Comparison of ENCODE assay signal across 12 cellular contexts in the genomic region with DNA sequence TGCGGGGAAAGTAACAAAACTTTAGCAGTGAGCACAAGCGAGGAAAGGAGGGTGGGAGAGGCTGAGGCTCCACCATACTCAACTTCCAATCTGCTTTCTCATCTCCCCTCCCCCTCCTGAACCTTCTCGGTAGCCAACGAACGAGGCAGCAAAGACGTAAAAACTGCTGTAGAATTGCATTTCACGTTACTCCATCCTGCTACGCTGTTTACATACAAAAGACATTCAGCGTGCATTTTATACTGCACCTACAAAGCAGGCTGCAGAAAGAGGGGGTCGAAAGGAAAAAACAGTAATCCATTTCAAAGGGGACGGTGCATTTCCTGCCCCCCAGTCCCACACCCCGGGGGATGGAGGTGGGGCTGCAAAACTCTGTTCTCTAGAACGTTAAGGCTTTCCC. TPM values are rescaled to one million over a fixed set of nuclear protein-coding genes. Genes with fewer than 3 reads are reported as not detected.
DNase-seq lines count a peak whose midpoint lies in the region; ATAC-seq, FAIRE-seq and TF ChIP-seq lines count a peak whose summit lies in the region.
"Had no signal": no experiment of that assay in that cellular context is flagged by ENCODE, and none has a peak within 500 bp of the region (broad histone marks: within the 10 kb centered on the region; RNA-seq: fewer than 3 reads in every experiment).

No MANE protein-coding gene starts in this region.

- TF ChIP-seq POLR2A in H1 (IDR thresholded peaks at IDR 0.05; ENCODE audit: control extremely low read depth in 1 of 2, low read depth in 2 of 2, low read length in 2 of 2), result no peak; a peak in 1 of 3 replicates

- peak overlapping the region; percentile 50 for H3K4me3 ChIP-seq in Jurkat, Clone E6-1 (ENCODE audit: low read length)
- H3K4me3 ChIP-seq in H1 (ENCODE audit: extremely low read depth in 1 of 4, insufficient read depth in 2 of 4, low read depth in 3 of 4, low read length in 4 of 4) (peak overlapping the region; percentile 62 to 83 (median 72)), lung (peak overlapping the region; percentile 35), tibial artery (peak overlapping the region; percentile 74 to 92)

- peak; percentile 68 for FAIRE-seq in H1 (lab: Jason Lieb, UNC)
- FAIRE-seq: TTC549 had no signal

- H2BK20ac ChIP-seq in H1 (ENCODE audit: low read length), result no peak overlapping the region

- H3K36me3 ChIP-seq in H1 (ENCODE audit: control insufficient read depth in 2 of 4, insufficient read depth in 4 of 4, low read length in 3 of 4), result no peaks in the 10 kb centered on the region
- no peaks in the 10 kb centered on the region for H3K36me3 ChIP-seq in lung (ENCODE audit: control insufficient read depth in 2 of 2, insufficient read depth in 2 of 2, low read length in 2 of 2)
- H3K36me3 ChIP-seq in tibial artery, result peaks cover 3 to 8% (median 3%) of the 10 kb centered on the region in 3 donors
- H3K36me3 ChIP-seq: adrenal gland had no signal

- H4K5ac ChIP-seq in H1 (ENCODE audit: insufficient read length, low read depth, low read length), result no peak overlapping the region

- H3K4me2 ChIP-seq in H1 (ENCODE audit: insufficient read depth in 1 of 2, low read depth in 2 of 2, low read length in 2 of 2), result peak overlapping the region; percentile 97 to 98

- H2AFZ ChIP-seq in H1 (ENCODE audit: low read length), result peak overlapping the region; percentile 89

- TF ChIP-seq EP300 in H1 (IDR thresholded peaks at IDR 0.05; ENCODE audit: borderline replicate concordance in 1 of 2, low read depth in 2 of 2, low read length in 2 of 2), result no peak

- DNase-seq in Jurkat, Clone E6-1 (ENCODE audit: low read depth, low spot score), result no peak
- DNase-seq in H1 (ENCODE audit: low read depth in 1 of 2, low spot score in 2 of 2), result peak in 1 of 2 experiments; percentile 48
- no peak for DNase-seq in lung (ENCODE audit: low spot score)
- peak in 1 of 2 donors; percentile 67 for DNase-seq in tibial artery
- DNase-seq in AG08395 (ENCODE audit: low spot score), result no peak
- no peak for DNase-seq in activated CD4-positive, alpha-beta T cell treated with anti-CD3 and anti-CD28 coated beads for 48 hours
- DNase-seq in NCI-H1930 (lab: John Stamatoyannopoulos, UW), result no peak
- DNase-seq: naive thymus-derived CD4-positive, alpha-beta T cell; NCI-H187 treated with DMSO at 0.1 percent for 48 hours had no signal

- H3K4ac ChIP-seq in H1 (replicated peaks; ENCODE audit: insufficient read length, low read depth, low read length), result no peak overlapping the region

- H3K27me3 ChIP-seq in H1 (replicated peaks in 1 of 4; ENCODE audit: control insufficient read depth in 3 of 4, extremely low read depth in 1 of 4, insufficient read depth in 3 of 4, low read length in 3 of 4) (peaks cover 1 to 17% (median 11%) of the 10 kb centered on the region in 4 experiments), lung (ENCODE audit: control insufficient read depth, insufficient read depth) (no peaks in the 10 kb centered on the region), tibial artery (no peaks in the 10 kb centered on the region)

- H3K9me3 ChIP-seq in H1 (ENCODE audit: insufficient read depth in 2 of 2, low read depth in 1 of 2, low read length in 1 of 2), result no peaks in the 10 kb centered on the region
- peaks cover 0 to 2% of the 10 kb centered on the region in 2 donors for H3K9me3 ChIP-seq in lung (ENCODE audit: control insufficient read depth in 2 of 2, insufficient read depth in 1 of 2, low read length in 1 of 2)
- no peaks in the 10 kb centered on the region for H3K9me3 ChIP-seq in tibial artery
- H3K9me3 ChIP-seq: adrenal gland had no signal

- peaks cover 15% of the 10 kb centered on the region for H3K23me2 ChIP-seq in H1 (ENCODE audit: low read depth, low read length)

- H2BK5ac ChIP-seq in H1 (ENCODE audit: low read depth, low read length), result no peak overlapping the region

- peak overlapping the region; percentile 19; the same call in 1 of the 2 replicates for H3K18ac ChIP-seq in H1 (ENCODE audit: extremely low read depth, low read length)

- H3K27ac ChIP-seq in H1 (ENCODE audit: low read depth, low read length) (no peak overlapping the region), lung (ENCODE audit: low read depth in 1 of 2, low read length in 1 of 2) (peak overlapping the region in 1 of 2 donors; percentile 68), tibial artery (peak overlapping the region; percentile 88)

- H3K79me2 ChIP-seq in H1 (ENCODE audit: control insufficient read depth in 1 of 2, insufficient read depth in 2 of 2, low read length in 2 of 2), result no peaks in the 10 kb centered on the region

- ATAC-seq in lung (ENCODE audit: insufficient read depth, low FRiP score) (no peak), GM19035 (IDR thresholded peaks at IDR 0.05; ENCODE audit: unreplicated experiment) (no peak)
- ATAC-seq: naive thymus-derived CD4-positive, alpha-beta T cell had no signal

- no peak overlapping the region for H4K91ac ChIP-seq in H1 (replicated peaks; ENCODE audit: insufficient read length, low read length)

- H2BK15ac ChIP-seq in H1 (ENCODE audit: low read length), result no peak overlapping the region

- H4K20me1 ChIP-seq in H1 (replicated peaks in 1 of 2; ENCODE audit: control insufficient read depth in 1 of 2, insufficient read depth in 2 of 2, low read length in 2 of 2), result no peaks in the 10 kb centered on the region

- H3K9ac ChIP-seq in H1 (replicated peaks in 1 of 4; ENCODE audit: extremely low read depth in 1 of 4, low read depth in 3 of 4, low read length in 3 of 4), result peak overlapping the region in 3 of 4 experiments; percentile 15 to 77 (median 17); a peak in 3 of 7 replicates

- no peak for TF ChIP-seq CTCF in H1 (IDR thresholded peaks at IDR 0.05; ENCODE audit: control extremely low read depth in 1 of 3, insufficient read depth in 1 of 3, low read depth in 1 of 3, low read length in 3 of 3)
- TF ChIP-seq CTCF in lung (IDR thresholded peaks at IDR 0.05; ENCODE audit: control extremely low read depth, extremely low read depth), result no peak
- TF ChIP-seq CTCF in tibial artery (IDR thresholded peaks at IDR 0.05), result no peak

- peaks cover 0 to 5% (median 3%) of the 10 kb centered on the region in 4 experiments; a peak in 3 of 7 replicates for H3K4me1 ChIP-seq in H1 (replicated peaks in 1 of 4; ENCODE audit: control insufficient read depth in 3 of 4, insufficient read depth in 4 of 4, low read length in 3 of 4)
- peaks cover 0 to 4% of the 10 kb centered on the region in 2 donors for H3K4me1 ChIP-seq in lung (ENCODE audit: control insufficient read depth in 2 of 2, insufficient read depth in 2 of 2, low read length in 2 of 2)
- H3K4me1 ChIP-seq in tibial artery, result peaks cover 0 to 47% (median 4%) of the 10 kb centered on the region in 4 donors

- intact Hi-C loops in tibial artery (cut with DNase I; ENCODE audit: low total_unique reads), result no loop called here

- peak overlapping the region; percentile 42; the same call in 1 of the 2 replicates for H2BK12ac ChIP-seq in H1 (ENCODE audit: low read depth, low read length)

- 1% methylated on average over 13 of the region's 13 CpGs; no CpG with 5 or more reads in 1 of the 2 experiments for WGBS in H1 (ENCODE audit: extremely low coverage in 1 of 2, insufficient coverage in 1 of 2, insufficient read length in 1 of 2, insufficient replicate concordance in 2 of 2, low coverage in 1 of 2, low lambda C conversion rate in 2 of 2, missing lambda C conversion rate in 1 of 2), 2 experiments
- 5 to 11% methylated on average over 13 of the region's 13 CpGs for WGBS in lung, 2 donors

- no peaks in the 10 kb centered on the region for H3K79me1 ChIP-seq in H1 (ENCODE audit: low read depth, low read length)

- H3K14ac ChIP-seq in H1 (ENCODE audit: insufficient read length), result no peak overlapping the region

- POLR2A ChIA-PET in H1 (lab: Charles Lee; ENCODE audit: partially characterized antibody), result interaction anchor here (0.6 to 1.5 kb wide), 4 partner anchors 11 to 217 kb away, joined by 3 to 4 read pairs (median 3); no protein-coding TSS in a partner anchor

- CTCF ChIA-PET in H1 (lab: Charles Lee; ENCODE audit: partially characterized antibody), result interaction anchor here (0.9 to 1.3 kb wide), 5 partner anchors 11 to 204 kb away, joined by 3 to 4 read pairs (median 3); no protein-coding TSS in a partner anchor

- H2BK120ac ChIP-seq in H1 (replicated peaks; ENCODE audit: low read depth, low read length), result no peak overlapping the region

- no peak overlapping the region for H4K8ac ChIP-seq in H1 (ENCODE audit: extremely low read depth, insufficient read depth, low read length)

- no peak overlapping the region for H3K23ac ChIP-seq in H1 (ENCODE audit: insufficient read length)

- H3K56ac ChIP-seq in H1 (replicated peaks; ENCODE audit: insufficient read length, low read depth, low read length), result no peak overlapping the region

- no peak for TF ChIP-seq RAD21 in H1 (IDR thresholded peaks at IDR 0.05 in 1 of 2, conservative IDR thresholded peaks at IDR 0.05 in 1 of 2; ENCODE audit: low read depth in 2 of 2, low read length in 2 of 2)

- H2AK5ac ChIP-seq in H1 (ENCODE audit: low read depth, low read length), result no peak overlapping the region

TF ChIP-seq in H1, 55 proteins besides CTCF, POLR2A, EP300 and RAD21 (continues in another document):
- no peak for TF ChIP-seq SP2 (IDR thresholded peaks at IDR 0.05; ENCODE audit: low read length)
- 0 out of 4 replicates have a peak, but pooled peaks of 1 of the 2 experiments have one; percentile 23 for TF ChIP-seq SIN3A (conservative IDR thresholded peaks at IDR 0.05 in 1 of 2, IDR thresholded peaks at IDR 0.05 in 1 of 2; ENCODE audit: low read depth in 1 of 2, low read length in 2 of 2)
- TF ChIP-seq, protein P1, sequence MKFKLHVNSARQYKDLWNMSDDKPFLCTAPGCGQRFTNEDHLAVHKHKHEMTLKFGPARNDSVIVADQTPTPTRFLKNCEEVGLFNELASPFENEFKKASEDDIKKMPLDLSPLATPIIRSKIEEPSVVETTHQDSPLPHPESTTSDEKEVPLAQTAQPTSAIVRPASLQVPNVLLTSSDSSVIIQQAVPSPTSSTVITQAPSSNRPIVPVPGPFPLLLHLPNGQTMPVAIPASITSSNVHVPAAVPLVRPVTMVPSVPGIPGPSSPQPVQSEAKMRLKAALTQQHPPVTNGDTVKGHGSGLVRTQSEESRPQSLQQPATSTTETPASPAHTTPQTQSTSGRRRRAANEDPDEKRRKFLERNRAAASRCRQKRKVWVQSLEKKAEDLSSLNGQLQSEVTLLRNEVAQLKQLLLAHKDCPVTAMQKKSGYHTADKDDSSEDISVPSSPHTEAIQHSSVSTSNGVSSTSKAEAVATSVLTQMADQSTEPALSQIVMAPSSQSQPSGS (IDR thresholded peaks at IDR 0.05; ENCODE audit: low read length), result no peak

RNA-seq across cellular contexts. Expression of a gene that starts 1.1 kb away (rescaled TPM):
- polyA plus RNA-seq in Jurkat, Clone E6-1 (2012; ENCODE audit: insufficient read depth, insufficient read length), result 19.8 TPM
- total RNA-seq in H1 (2021; fragmentation: NEBNext Ultra II Directional; extraction: Animal tissue kit (Norgen Biotek cat#: 25700)), result 14.0 and 15.5 TPM in 2 replicates
- 19.7 and 23.2 TPM in 2 replicates for polyA plus RNA-seq in H1 (2011; rRNA removed)
- 19.7 TPM for polyA plus RNA-seq in H1 (2011; cell fraction: cytosol; rRNA removed)
- 24.6 TPM for polyA plus RNA-seq in H1 (2011; cell fraction: nucleus; rRNA removed)
- 15.1 to 17.3 TPM (median 16.2 TPM) in 4 replicates for polyA plus RNA-seq in H1 (2012, experiment 1 of 2)
- 1.8 TPM for polyA plus RNA-seq in H1 (2012, experiment 2 of 2)
- polyA plus RNA-seq in H1 (2013, experiment 1 of 2), result 33.8 TPM
- 30.4 TPM for polyA plus RNA-seq in H1 (2013, experiment 2 of 2)
- polyA minus RNA-seq in H1 (2011; rRNA and poly(A)+ RNA removed), result 40.5 and 49.6 TPM in 2 replicates
- 20.1 TPM for polyA minus RNA-seq in H1 (2011; cell fraction: cytosol; rRNA and poly(A)+ RNA removed)
- polyA minus RNA-seq in H1 (2011; cell fraction: nucleus; rRNA and poly(A)+ RNA removed), result 35.7 TPM
- total RNA-seq in lung, result 100 to 1,000 TPM; 190 to 205 TPM
- polyA plus RNA-seq in lung, result 100 to 1,000 TPM; 112 to 127 TPM
- total RNA-seq: naive thymus-derived CD4-positive, alpha-beta T cell had no signal
- polyA plus RNA-seq: naive thymus-derived CD4-positive, alpha-beta T cell had no signal

Comparison
In these comparisons a context has a peak if more than half of its experiments do, and no peak if none do; other contexts are left out.
1. RNA of a gene that starts 1.1 kb away (total RNA-seq): 190 to 205 TPM in lung; 14.0 to 15.5 TPM in H1; every median in the first group is over 10 times any median in the second.
2. Peak in every context shown above with its lines, with median percentiles within 50 percentile points of each other: H3K4me3 ChIP-seq.